In the genomic region with DNA sequence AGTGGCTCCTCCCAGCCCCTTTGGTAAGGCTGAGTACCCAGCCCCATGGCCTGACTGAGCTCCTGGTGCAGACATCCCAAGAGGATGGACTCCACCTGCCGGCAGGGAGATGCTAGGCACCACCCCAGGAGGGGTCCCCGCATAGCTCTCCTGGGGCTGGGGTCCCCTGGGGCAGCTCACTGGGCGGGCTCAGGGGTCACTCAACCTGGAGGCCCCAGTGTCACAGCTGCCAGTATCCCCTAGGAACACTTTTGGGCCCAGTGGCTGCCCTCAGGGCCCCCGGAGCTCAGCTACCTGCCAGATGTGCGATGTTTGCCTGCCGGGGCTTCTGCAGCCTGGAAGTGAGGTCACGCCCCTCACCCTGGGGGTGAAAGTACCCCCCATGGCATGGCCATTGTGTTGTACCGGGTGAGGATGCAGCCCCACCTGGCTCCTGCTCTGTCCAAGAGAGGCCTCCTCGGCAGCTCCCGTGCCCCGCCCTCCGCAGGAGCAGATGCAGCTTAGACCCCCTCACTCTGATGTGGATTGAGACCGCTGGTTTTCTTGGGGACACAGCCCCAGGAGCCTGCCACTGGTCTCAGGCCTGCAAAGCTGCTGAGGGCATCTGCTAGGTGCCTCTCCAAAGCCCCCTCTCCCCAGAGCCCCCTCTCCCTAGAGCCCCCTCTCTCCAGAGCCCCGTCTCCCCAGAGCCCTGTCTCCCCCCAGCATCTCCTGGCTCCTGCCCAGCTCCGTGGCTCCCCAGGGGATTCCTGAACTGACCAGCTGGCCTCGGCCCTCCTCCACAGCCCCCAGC, we compare ENCODE assay signal across 1 cellular context.
TF ChIP-seq lines count a peak whose summit lies in the region.

No MANE protein-coding gene starts in this region.

TF ChIP-seq in K562, 482 proteins besides CTCF, POLR2A, EP300 and RAD21:
- TF ChIP-seq ZC3H4 (CRISPR knock-in tag; IDR thresholded peaks at IDR 0.05; ENCODE audit: borderline replicate concordance) (no peak), ZBTB7A (IDR thresholded peaks at IDR 0.05; ENCODE audit: borderline replicate concordance, control insufficient read depth, low read depth, low read length) (peak; percentile 66), TFAM (CRISPR knock-in tag; conservative IDR thresholded peaks at IDR 0.05) (no peak), ARHGAP35 (IDR thresholded peaks at IDR 0.05; ENCODE audit: partially characterized antibody) (no peak), ZFPM2 (CRISPR knock-in tag; IDR thresholded peaks at IDR 0.05) (no peak), ZNF347 (CRISPR knock-in tag; IDR thresholded peaks at IDR 0.05; ENCODE audit: low read depth) (no peak), NR3C1 (CRISPR knock-in tag; IDR thresholded peaks at IDR 0.05) (no peak), ZKSCAN1 (IDR thresholded peaks at IDR 0.05; ENCODE audit: low read depth, low read length) (no peak), CGGBP1 (CRISPR knock-in tag; IDR thresholded peaks at IDR 0.05) (no peak), STAG1 (CRISPR knock-in tag; IDR thresholded peaks at IDR 0.05; ENCODE audit: borderline replicate concordance) (peak; percentile 26; the same call in 1 of the 2 replicates), BACH1 (tag; IDR thresholded peaks at IDR 0.05) (no peak)
- TF ChIP-seq, protein P1, sequence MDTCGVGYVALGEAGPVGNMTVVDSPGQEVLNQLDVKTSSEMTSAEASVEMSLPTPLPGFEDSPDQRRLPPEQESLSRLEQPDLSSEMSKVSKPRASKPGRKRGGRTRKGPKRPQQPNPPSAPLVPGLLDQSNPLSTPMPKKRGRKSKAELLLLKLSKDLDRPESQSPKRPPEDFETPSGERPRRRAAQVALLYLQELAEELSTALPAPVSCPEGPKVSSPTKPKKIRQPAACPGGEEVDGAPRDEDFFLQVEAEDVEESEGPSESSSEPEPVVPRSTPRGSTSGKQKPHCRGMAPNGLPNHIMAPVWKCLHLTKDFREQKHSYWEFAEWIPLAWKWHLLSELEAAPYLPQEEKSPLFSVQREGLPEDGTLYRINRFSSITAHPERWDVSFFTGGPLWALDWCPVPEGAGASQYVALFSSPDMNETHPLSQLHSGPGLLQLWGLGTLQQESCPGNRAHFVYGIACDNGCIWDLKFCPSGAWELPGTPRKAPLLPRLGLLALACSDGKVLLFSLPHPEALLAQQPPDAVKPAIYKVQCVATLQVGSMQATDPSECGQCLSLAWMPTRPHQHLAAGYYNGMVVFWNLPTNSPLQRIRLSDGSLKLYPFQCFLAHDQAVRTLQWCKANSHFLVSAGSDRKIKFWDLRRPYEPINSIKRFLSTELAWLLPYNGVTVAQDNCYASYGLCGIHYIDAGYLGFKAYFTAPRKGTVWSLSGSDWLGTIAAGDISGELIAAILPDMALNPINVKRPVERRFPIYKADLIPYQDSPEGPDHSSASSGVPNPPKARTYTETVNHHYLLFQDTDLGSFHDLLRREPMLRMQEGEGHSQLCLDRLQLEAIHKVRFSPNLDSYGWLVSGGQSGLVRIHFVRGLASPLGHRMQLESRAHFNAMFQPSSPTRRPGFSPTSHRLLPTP (IDR thresholded peaks at IDR 0.05; ENCODE audit: borderline replicate concordance, extremely low read depth, insufficient read length): no peak
- TF ChIP-seq, protein P2, sequence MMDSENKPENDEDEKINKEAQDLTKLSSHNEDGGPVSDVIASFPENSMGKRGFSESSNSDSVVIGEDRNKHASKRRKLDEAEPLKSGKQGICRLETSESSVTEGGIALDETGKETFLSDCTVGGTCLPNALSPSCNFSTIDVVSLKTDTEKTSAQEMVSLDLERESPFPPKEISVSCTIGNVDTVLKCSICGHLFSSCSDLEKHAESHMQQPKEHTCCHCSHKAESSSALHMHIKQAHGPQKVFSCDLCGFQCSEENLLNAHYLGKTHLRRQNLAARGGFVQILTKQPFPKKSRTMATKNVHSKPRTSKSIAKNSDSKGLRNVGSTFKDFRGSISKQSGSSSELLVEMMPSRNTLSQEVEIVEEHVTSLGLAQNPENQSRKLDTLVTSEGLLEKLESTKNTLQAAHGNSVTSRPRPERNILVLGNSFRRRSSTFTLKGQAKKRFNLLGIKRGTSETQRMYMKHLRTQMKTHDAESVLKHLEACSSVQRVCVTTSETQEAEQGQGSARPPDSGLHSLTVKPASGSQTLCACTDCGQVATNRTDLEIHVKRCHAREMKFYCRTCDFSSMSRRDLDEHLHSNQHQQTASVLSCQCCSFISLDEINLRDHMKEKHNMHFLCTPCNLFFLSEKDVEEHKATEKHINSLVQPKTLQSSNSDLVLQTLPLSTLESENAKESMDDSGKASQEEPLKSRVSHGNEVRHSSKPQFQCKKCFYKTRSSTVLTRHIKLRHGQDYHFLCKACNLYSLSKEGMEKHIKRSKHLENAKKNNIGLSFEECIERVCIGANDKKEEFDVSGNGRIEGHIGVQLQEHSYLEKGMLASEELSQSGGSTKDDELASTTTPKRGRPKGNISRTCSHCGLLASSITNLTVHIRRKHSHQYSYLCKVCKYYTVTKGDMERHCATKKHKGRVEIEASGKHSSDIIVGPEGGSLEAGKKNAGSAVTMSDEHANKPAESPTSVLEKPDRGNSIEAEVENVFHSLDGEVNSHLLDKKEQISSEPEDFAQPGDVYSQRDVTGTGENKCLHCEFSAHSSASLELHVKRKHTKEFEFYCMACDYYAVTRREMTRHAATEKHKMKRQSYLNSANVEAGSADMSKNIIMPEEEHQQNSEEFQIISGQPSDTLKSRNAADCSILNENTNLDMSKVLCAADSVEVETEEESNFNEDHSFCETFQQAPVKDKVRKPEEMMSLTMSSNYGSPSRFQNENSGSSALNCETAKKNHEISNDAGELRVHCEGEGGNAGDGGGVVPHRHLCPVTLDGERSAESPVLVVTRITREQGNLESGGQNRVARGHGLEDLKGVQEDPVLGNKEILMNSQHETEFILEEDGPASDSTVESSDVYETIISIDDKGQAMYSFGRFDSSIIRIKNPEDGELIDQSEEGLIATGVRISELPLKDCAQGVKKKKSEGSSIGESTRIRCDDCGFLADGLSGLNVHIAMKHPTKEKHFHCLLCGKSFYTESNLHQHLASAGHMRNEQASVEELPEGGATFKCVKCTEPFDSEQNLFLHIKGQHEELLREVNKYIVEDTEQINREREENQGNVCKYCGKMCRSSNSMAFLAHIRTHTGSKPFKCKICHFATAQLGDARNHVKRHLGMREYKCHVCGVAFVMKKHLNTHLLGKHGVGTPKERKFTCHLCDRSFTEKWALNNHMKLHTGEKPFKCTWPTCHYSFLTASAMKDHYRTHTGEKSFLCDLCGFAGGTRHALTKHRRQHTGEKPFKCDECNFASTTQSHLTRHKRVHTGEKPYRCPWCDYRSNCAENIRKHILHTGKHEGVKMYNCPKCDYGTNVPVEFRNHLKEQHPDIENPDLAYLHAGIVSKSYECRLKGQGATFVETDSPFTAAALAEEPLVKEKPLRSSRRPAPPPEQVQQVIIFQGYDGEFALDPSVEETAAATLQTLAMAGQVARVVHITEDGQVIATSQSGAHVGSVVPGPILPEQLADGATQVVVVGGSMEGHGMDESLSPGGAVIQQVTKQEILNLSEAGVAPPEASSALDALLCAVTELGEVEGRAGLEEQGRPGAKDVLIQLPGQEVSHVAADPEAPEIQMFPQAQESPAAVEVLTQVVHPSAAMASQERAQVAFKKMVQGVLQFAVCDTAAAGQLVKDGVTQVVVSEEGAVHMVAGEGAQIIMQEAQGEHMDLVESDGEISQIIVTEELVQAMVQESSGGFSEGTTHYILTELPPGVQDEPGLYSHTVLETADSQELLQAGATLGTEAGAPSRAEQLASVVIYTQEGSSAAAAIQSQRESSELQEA (IDR thresholded peaks at IDR 0.05; ENCODE audit: low read depth): no peak
- TF ChIP-seq, protein P3, sequence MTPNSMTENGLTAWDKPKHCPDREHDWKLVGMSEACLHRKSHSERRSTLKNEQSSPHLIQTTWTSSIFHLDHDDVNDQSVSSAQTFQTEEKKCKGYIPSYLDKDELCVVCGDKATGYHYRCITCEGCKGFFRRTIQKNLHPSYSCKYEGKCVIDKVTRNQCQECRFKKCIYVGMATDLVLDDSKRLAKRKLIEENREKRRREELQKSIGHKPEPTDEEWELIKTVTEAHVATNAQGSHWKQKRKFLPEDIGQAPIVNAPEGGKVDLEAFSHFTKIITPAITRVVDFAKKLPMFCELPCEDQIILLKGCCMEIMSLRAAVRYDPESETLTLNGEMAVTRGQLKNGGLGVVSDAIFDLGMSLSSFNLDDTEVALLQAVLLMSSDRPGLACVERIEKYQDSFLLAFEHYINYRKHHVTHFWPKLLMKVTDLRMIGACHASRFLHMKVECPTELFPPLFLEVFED (CRISPR knock-in tag; conservative IDR thresholded peaks at IDR 0.05): no peak
